Comparison of ENCODE assay signal across 10 cellular contexts in the genomic region with DNA sequence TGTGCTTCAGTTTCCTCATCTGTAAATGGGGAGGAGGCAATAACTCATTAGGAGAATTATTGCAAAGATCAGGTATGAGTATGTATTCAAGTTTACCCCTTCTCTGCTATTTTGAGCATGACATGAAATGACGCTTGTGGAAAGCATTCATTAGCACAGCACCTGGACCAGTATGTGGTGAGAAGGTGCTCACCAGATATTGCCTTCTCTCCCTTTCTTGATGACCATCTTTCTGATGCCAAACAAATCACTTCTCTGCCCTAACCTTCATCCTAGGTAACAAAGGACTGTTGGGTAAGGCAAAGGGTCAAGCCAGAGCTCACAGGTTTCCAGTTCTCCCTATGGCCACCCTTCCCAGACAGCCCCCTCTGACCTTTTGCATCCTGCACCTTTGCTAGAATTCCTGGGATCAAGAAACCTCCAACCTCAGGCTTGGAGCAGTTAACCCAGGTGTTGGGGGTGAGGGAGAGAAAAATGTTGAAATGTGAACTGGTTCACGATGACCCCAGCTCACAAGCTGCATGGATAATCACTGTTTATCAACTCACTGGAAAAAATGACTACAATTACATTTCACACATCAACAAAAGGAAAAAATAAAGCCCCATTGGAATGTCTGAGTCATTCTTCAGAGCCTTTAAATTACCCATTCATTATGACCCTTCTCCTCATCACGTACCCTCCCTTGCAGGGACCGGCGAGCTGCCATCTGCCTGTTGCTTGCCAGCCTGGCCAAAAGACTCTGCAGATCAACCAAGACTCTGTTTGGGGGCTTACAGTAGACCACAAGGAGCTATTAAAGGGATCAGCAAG. TPM values are rescaled to one million over a fixed set of nuclear protein-coding genes. Genes with fewer than 3 reads are reported as not detected.
A peak's percentile ranks its signal among the peaks of the same experiment; 100 is the strongest.
DNase-seq lines count a peak whose midpoint lies in the region; ATAC-seq and TF ChIP-seq lines count a peak whose summit lies in the region.
"Had no signal": no experiment of that assay in that cellular context is flagged by ENCODE, and none has a peak within 500 bp of the region (broad histone marks: within the 10 kb centered on the region; RNA-seq: fewer than 3 reads in every experiment).

No MANE protein-coding gene starts in this region.

- intact Hi-C loops in activated naive CD4-positive, alpha-beta T cell treated with anti-CD3 and anti-CD28 coated beads for 36 hours (cut with micrococcal nuclease): loop anchor here (1.0 kb wide), 3 partner anchors 34 to 137 kb away; no protein-coding TSS in a partner anchor
- intact Hi-C loops in activated T-helper 2 cell treated with anti-CD3 and anti-CD28 coated beads, Interferon-gamma antibody, Interleukin-2, Interleukin-4, amounts not matched to agents 10 μg/mL and 5 μg/mL and 100 μg/mL, durations not matched to agents 14 hours and 24 hours and 36 hours (cut with micrococcal nuclease): no loop called here
- intact Hi-C loops in tibial artery (cut with DNase I; ENCODE audit: low total_unique reads): no loop called here

- H3K27ac ChIP-seq in tibial artery: peak overlapping the region; percentile 13 to 69
- H3K27ac ChIP-seq: neural progenitor cell had no signal

- H3K4me1 ChIP-seq in tibial artery: peaks cover 0 to 55% (median 23%) of the 10 kb centered on the region in 4 donors
- H3K4me1 ChIP-seq: neural progenitor cell had no signal

- H3K27me3 ChIP-seq in tibial artery: no peaks in the 10 kb centered on the region
- H3K27me3 ChIP-seq: neural progenitor cell had no signal

- no peaks in the 10 kb centered on the region for H3K9me3 Mint-ChIP-seq in activated naive CD4-positive, alpha-beta T cell treated with anti-CD3 and anti-CD28 coated beads for 36 hours
- H3K9me3 Mint-ChIP-seq in activated T-helper 2 cell treated with anti-CD3 and anti-CD28 coated beads, Interferon-gamma antibody, Interleukin-2, Interleukin-4, amounts not matched to agents 10 μg/mL and 5 μg/mL and 100 μg/mL, durations not matched to agents 14 hours and 24 hours and 36 hours: no peaks in the 10 kb centered on the region
- peaks cover 2% of the 10 kb centered on the region for H3K9me3 Mint-ChIP-seq in glutamatergic neuron (ENCODE audit: unreplicated experiment)
- H3K9me3 Mint-ChIP-seq: dendritic cell treated with granulocyte-macrophage colony-stimulating factor and Interleukin-4, amounts not matched to agents 40 ng/mL and 50 ng/mL, for 4 days; neural progenitor cell had no signal

- H3K4me1 Mint-ChIP-seq in activated naive CD4-positive, alpha-beta T cell treated with anti-CD3 and anti-CD28 coated beads for 36 hours (ENCODE audit: low read depth): peaks cover 80% of the 10 kb centered on the region
- peaks cover 51% of the 10 kb centered on the region for H3K4me1 Mint-ChIP-seq in activated T-helper 2 cell treated with anti-CD3 and anti-CD28 coated beads, Interferon-gamma antibody, Interleukin-2, Interleukin-4, amounts not matched to agents 10 μg/mL and 5 μg/mL and 100 μg/mL, durations not matched to agents 14 hours and 24 hours and 36 hours (ENCODE audit: low read depth)
- H3K4me1 Mint-ChIP-seq in glutamatergic neuron (ENCODE audit: low read depth, unreplicated experiment): peaks cover 1% of the 10 kb centered on the region

- H3K27ac Mint-ChIP-seq in activated naive CD4-positive, alpha-beta T cell treated with anti-CD3 and anti-CD28 coated beads for 36 hours: peak overlapping the region; percentile 68
- peak overlapping the region; percentile 94 for H3K27ac Mint-ChIP-seq in activated T-helper 2 cell treated with anti-CD3 and anti-CD28 coated beads, Interferon-gamma antibody, Interleukin-2, Interleukin-4, amounts not matched to agents 10 μg/mL and 5 μg/mL and 100 μg/mL, durations not matched to agents 14 hours and 24 hours and 36 hours
- no peak overlapping the region for H3K27ac Mint-ChIP-seq in glutamatergic neuron (ENCODE audit: unreplicated experiment)
- H3K27ac Mint-ChIP-seq: dendritic cell treated with granulocyte-macrophage colony-stimulating factor and Interleukin-4, amounts not matched to agents 40 ng/mL and 50 ng/mL, for 4 days; neural progenitor cell had no signal

- no peak overlapping the region for H3K4me3 Mint-ChIP-seq in activated naive CD4-positive, alpha-beta T cell treated with anti-CD3 and anti-CD28 coated beads for 36 hours
- H3K4me3 Mint-ChIP-seq in activated T-helper 2 cell treated with anti-CD3 and anti-CD28 coated beads, Interferon-gamma antibody, Interleukin-2, Interleukin-4, amounts not matched to agents 10 μg/mL and 5 μg/mL and 100 μg/mL, durations not matched to agents 14 hours and 24 hours and 36 hours (ENCODE audit: low read depth): peak overlapping the region; percentile 3
- H3K4me3 Mint-ChIP-seq in glutamatergic neuron (ENCODE audit: unreplicated experiment): no peak overlapping the region
- H3K4me3 Mint-ChIP-seq: dendritic cell treated with granulocyte-macrophage colony-stimulating factor and Interleukin-4, amounts not matched to agents 40 ng/mL and 50 ng/mL, for 4 days; neural progenitor cell had no signal

- peak; percentile 60 for DNase-seq in activated naive CD4-positive, alpha-beta T cell treated with anti-CD3 and anti-CD28 coated beads for 36 hours
- no peak for DNase-seq in activated naive CD4-positive, alpha-beta T cell (lab: John Stamatoyannopoulos, UW)
- DNase-seq in activated T-helper 2 cell treated with anti-CD3 and anti-CD28 coated beads, Interferon-gamma antibody, Interleukin-2, Interleukin-4, amounts not matched to agents 10 μg/mL and 5 μg/mL and 100 μg/mL, durations not matched to agents 14 hours and 24 hours and 36 hours (ENCODE audit: low spot score): no peak
- DNase-seq in hepatic stellate cell (ENCODE audit: low spot score) (peak; percentile 29), tibial artery (no peak), GDM1 (lab: John Stamatoyannopoulos, UW) (no peak), glutamatergic neuron (no peak)

- no peaks in the 10 kb centered on the region for H3K36me3 Mint-ChIP-seq in activated naive CD4-positive, alpha-beta T cell treated with anti-CD3 and anti-CD28 coated beads for 36 hours (ENCODE audit: low read depth)
- peaks cover 2% of the 10 kb centered on the region for H3K36me3 Mint-ChIP-seq in activated T-helper 2 cell treated with anti-CD3 and anti-CD28 coated beads, Interferon-gamma antibody, Interleukin-2, Interleukin-4, amounts not matched to agents 10 μg/mL and 5 μg/mL and 100 μg/mL, durations not matched to agents 14 hours and 24 hours and 36 hours (ENCODE audit: low read depth)
- H3K36me3 Mint-ChIP-seq in glutamatergic neuron (ENCODE audit: unreplicated experiment): no peaks in the 10 kb centered on the region
- H3K36me3 Mint-ChIP-seq: neural progenitor cell had no signal

- CTCF ChIA-PET in activated naive CD4-positive, alpha-beta T cell treated with anti-CD3 and anti-CD28 coated beads for 36 hours (lab: Charles Lee): interaction anchor here (0.5 to 2.0 kb wide), 9 partner anchors 9 to 206 kb away, joined by 3 to 8 read pairs (median 3); no protein-coding TSS in a partner anchor

- H3K36me3 ChIP-seq in tibial artery: no peaks in the 10 kb centered on the region
- H3K36me3 ChIP-seq: neural progenitor cell had no signal

- TF ChIP-seq CTCF in tibial artery (IDR thresholded peaks at IDR 0.05): no peak
- no peak for TF ChIP-seq CTCF in glutamatergic neuron (IDR thresholded peaks at IDR 0.05; ENCODE audit: partially characterized antibody, unreplicated experiment)

- no peak for ATAC-seq in HG02885 (IDR thresholded peaks at IDR 0.05; ENCODE audit: poor library complexity, unreplicated experiment)

- no peaks in the 10 kb centered on the region for H3K27me3 Mint-ChIP-seq in activated naive CD4-positive, alpha-beta T cell treated with anti-CD3 and anti-CD28 coated beads for 36 hours (ENCODE audit: low read depth)
- no peaks in the 10 kb centered on the region for H3K27me3 Mint-ChIP-seq in activated T-helper 2 cell treated with anti-CD3 and anti-CD28 coated beads, Interferon-gamma antibody, Interleukin-2, Interleukin-4, amounts not matched to agents 10 μg/mL and 5 μg/mL and 100 μg/mL, durations not matched to agents 14 hours and 24 hours and 36 hours (ENCODE audit: low read depth)
- H3K27me3 Mint-ChIP-seq in glutamatergic neuron (ENCODE audit: unreplicated experiment): no peaks in the 10 kb centered on the region

- H3K4me3 ChIP-seq in tibial artery: no peak overlapping the region
- H3K4me3 ChIP-seq: neural progenitor cell had no signal

- no peaks in the 10 kb centered on the region for H3K9me3 ChIP-seq in tibial artery

RNA-seq across cellular contexts. Expression of gene LBH, which starts 41.6 kb away (rescaled TPM):
- total RNA-seq in activated naive CD4-positive, alpha-beta T cell treated with anti-CD3 and anti-CD28 coated beads for 36 hours: 10 to 100 TPM; 71.4 to 75.3 TPM
- 60.8 and 61.1 TPM in 2 replicates for total RNA-seq in activated T-helper 2 cell treated with anti-CD3 and anti-CD28 coated beads, Interferon-gamma antibody, Interleukin-2, Interleukin-4, amounts not matched to agents 10 μg/mL and 5 μg/mL and 100 μg/mL, durations not matched to agents 14 hours and 24 hours and 36 hours
- 112 TPM for total RNA-seq in glutamatergic neuron (ENCODE audit: unreplicated experiment)

Comparison
In these comparisons a context has a peak if more than half of its experiments do, and no peak if none do; other contexts are left out.
1. DNase-seq: peak in activated naive CD4-positive, alpha-beta T cell treated with anti-CD3 and anti-CD28 coated beads for 36 hours (single experiment) and hepatic stellate cell (single experiment); none in activated naive CD4-positive, alpha-beta T cell (0 of 4), activated T-helper 2 cell treated with anti-CD3 and anti-CD28 coated beads, Interferon-gamma antibody, Interleukin-2, Interleukin-4, amounts not matched to agents 10 μg/mL and 5 μg/mL and 100 μg/mL, durations not matched to agents 14 hours and 24 hours and 36 hours (single experiment), tibial artery (0 of 2), GDM1 (single experiment) and glutamatergic neuron (single experiment).